In genomic region chr4:92305148-92305877, GRCh38 we compare ENCODE assay signal across 9 cellular contexts. TPM values are rescaled to one million over a fixed set of nuclear protein-coding genes. Genes with fewer than 3 reads are reported as not detected.
DNase-seq lines count a peak whose midpoint lies in the region; ATAC-seq and TF ChIP-seq lines count a peak whose summit lies in the region.
"Had no signal": no experiment of that assay in that cellular context is flagged by ENCODE, and none has a peak within 500 bp of the region (broad histone marks: within the 10 kb centered on the region; RNA-seq: fewer than 3 reads in every experiment).

No MANE protein-coding gene starts in this region.

- ATAC-seq in HG03342 (IDR thresholded peaks at IDR 0.05; ENCODE audit: unreplicated experiment) = no peak
- ATAC-seq in GM21526 (IDR thresholded peaks at IDR 0.05; ENCODE audit: low FRiP score, unreplicated experiment) = no peak

- peak overlapping the region; percentile 70 for H3K4me3 ChIP-seq in NT2/D1 (ENCODE audit: insufficient read length, low read depth)
- peak overlapping the region; percentile 17 for H3K4me3 ChIP-seq in epithelial cell of esophagus (ENCODE audit: low read length)
- peak overlapping the region; percentile 46 for H3K4me3 ChIP-seq in mesodermal cell (ENCODE audit: extremely low read depth, insufficient read depth, low read length, poor library complexity, severe bottlenecking)
- peak overlapping the region; percentile 32 for H3K4me3 ChIP-seq in urinary bladder (ENCODE audit: low read depth, low read length)
- H3K4me3 ChIP-seq: BLaER1 treated with 17β-estradiol and CSF1 and Interleukin-3, amounts not matched to agents 10 nM and 100 nM had no signal

- H3K9me3 ChIP-seq in NT2/D1 (ENCODE audit: insufficient read depth, low read length) = no peaks in the 10 kb centered on the region
- no peaks in the 10 kb centered on the region for H3K9me3 ChIP-seq in mesodermal cell (ENCODE audit: control insufficient read depth, low read length)

- H3K36me3 ChIP-seq in NT2/D1 (ENCODE audit: insufficient read depth, insufficient read length, low read length) = no peaks in the 10 kb centered on the region
- no peaks in the 10 kb centered on the region for H3K36me3 ChIP-seq in mesodermal cell (ENCODE audit: control insufficient read depth, insufficient read depth, low read length)
- H3K36me3 ChIP-seq in urinary bladder (ENCODE audit: insufficient read depth) = no peaks in the 10 kb centered on the region
- H3K36me3 ChIP-seq: BLaER1 treated with 17β-estradiol and CSF1 and Interleukin-3, amounts not matched to agents 10 nM and 100 nM had no signal

- WGBS in mesodermal cell (ENCODE audit: insufficient coverage in 2 of 2), 2 experiments = 0 to 1% methylated on average over 55 to 56 of the region's 68 CpGs
- under 1% methylated on average over 68 of the region's 68 CpGs for WGBS in urinary bladder

- H3K4me1 ChIP-seq in NT2/D1 (ENCODE audit: insufficient read depth, insufficient read length) (no peaks in the 10 kb centered on the region), mesodermal cell (ENCODE audit: control insufficient read depth, insufficient read depth, low read length, poor library complexity, severe bottlenecking) (no peaks in the 10 kb centered on the region), urinary bladder (ENCODE audit: insufficient read depth) (no peaks in the 10 kb centered on the region)
- H3K4me1 ChIP-seq: BLaER1 treated with 17β-estradiol and CSF1 and Interleukin-3, amounts not matched to agents 10 nM and 100 nM had no signal

- TF ChIP-seq CTCF in epithelial cell of esophagus (IDR thresholded peaks at IDR 0.05; ENCODE audit: insufficient read depth, low read depth, low read length, missing control alignments) = no peak

- peak overlapping the region; percentile 86 for H3K9ac ChIP-seq in NT2/D1 (ENCODE audit: insufficient read length, low read depth)
- H3K9ac ChIP-seq: BLaER1 treated with 17β-estradiol and CSF1 and Interleukin-3, amounts not matched to agents 10 nM and 100 nM had no signal

- H3K27me3 ChIP-seq in NT2/D1 (ENCODE audit: insufficient read depth, insufficient read length) = peaks cover 10% of the 10 kb centered on the region
- H3K27me3 ChIP-seq: BLaER1 treated with 17β-estradiol and CSF1 and Interleukin-3, amounts not matched to agents 10 nM and 100 nM had no signal

- DNase-seq in NCI-H2107 (lab: John Stamatoyannopoulos, UW) (peak; percentile 0), NCI-H2107 treated with DMSO at 0.1 percent for 48 hours (lab: John Stamatoyannopoulos, UW; ENCODE audit: unreplicated experiment) (no peak), NT2/D1 (ENCODE audit: low read depth, low spot score) (peak; percentile 77), epithelial cell of esophagus (ENCODE audit: low read depth) (peak; percentile 57)

- peak overlapping the region; percentile 23 for H3K27ac ChIP-seq in mesodermal cell (ENCODE audit: low read depth, low read length, severe bottlenecking)
- no peak overlapping the region for H3K27ac ChIP-seq in urinary bladder (ENCODE audit: low read depth)
- H3K27ac ChIP-seq: BLaER1 treated with 17β-estradiol and CSF1 and Interleukin-3, amounts not matched to agents 10 nM and 100 nM had no signal

RNA-seq across cellular contexts. Expression of gene GRID2, which starts 1.5 kb away (rescaled TPM):
- 0.41 TPM for polyA plus RNA-seq in mesodermal cell (2013, experiment 1 of 2)
- 0.71 TPM for polyA plus RNA-seq in mesodermal cell (2013, experiment 2 of 2)
- total RNA-seq in urinary bladder = 26.1 TPM
- 0.63 TPM for polyA plus RNA-seq in urinary bladder

Comparison
In these comparisons a context has a peak if more than half of its experiments do, and no peak if none do; other contexts are left out.
1. H3K4me3 ChIP-seq: peak in every context shown above with its lines; median percentile 70 in NT2/D1; 46 in mesodermal cell; 32 in urinary bladder; 17 in epithelial cell of esophagus.